In genomic region chr1:237005674-237006073, GRCh38 we compare ENCODE assay signal across 1 cellular context.
A peak's percentile ranks its signal among the peaks of the same experiment; 100 is the strongest.
TF ChIP-seq lines count a peak whose summit lies in the region.

No MANE protein-coding gene starts in this region.

TF ChIP-seq in HEK293, 187 proteins besides CTCF, POLR2A, EP300 and RAD21 (continued from another document and continues in another):
- TF ChIP-seq ZNF645 (tag by site-specific recombination; IDR thresholded peaks at IDR 0.05): no peak
- no peak for TF ChIP-seq ZNF560 (tag by site-specific recombination; IDR thresholded peaks at IDR 0.05; ENCODE audit: borderline replicate concordance)
- TF ChIP-seq ZNF366 (tag by site-specific recombination; conservative IDR thresholded peaks at IDR 0.05): no peak
- no peak for TF ChIP-seq ZNF24 (tag by site-specific recombination; IDR thresholded peaks at IDR 0.05)
- no peak for TF ChIP-seq ZNF202 (tag by site-specific recombination; IDR thresholded peaks at IDR 0.05; ENCODE audit: borderline replicate concordance)
- TF ChIP-seq PATZ1 (tag by site-specific recombination; IDR thresholded peaks at IDR 0.05): no peak
- no peak for TF ChIP-seq IKZF3 (tag by site-specific recombination; IDR thresholded peaks at IDR 0.05)
- no peak for TF ChIP-seq ZNF830 (tag by site-specific recombination; IDR thresholded peaks at IDR 0.05; ENCODE audit: low read depth)
- TF ChIP-seq ZNF623 (tag by site-specific recombination; IDR thresholded peaks at IDR 0.05): no peak
- no peak for TF ChIP-seq TRIM28 (IDR thresholded peaks at IDR 0.05; ENCODE audit: borderline replicate concordance, low read length)
- TF ChIP-seq ZNF660 (tag by site-specific recombination; IDR thresholded peaks at IDR 0.05): peak; percentile 66; the same call in 1 of the 2 replicates
- 0 out of 2 replicates have a peak, but pooled peaks have one; percentile 42 for TF ChIP-seq ZNF561 (tag by site-specific recombination; IDR thresholded peaks at IDR 0.05; ENCODE audit: borderline replicate concordance)
- no peak for TF ChIP-seq SP7 (tag by site-specific recombination; IDR thresholded peaks at IDR 0.05)
- TF ChIP-seq RBAK (tag by site-specific recombination; IDR thresholded peaks at IDR 0.05): no peak
- TF ChIP-seq ZNF274 (IDR thresholded peaks at IDR 0.05; ENCODE audit: low read length): no peak
- TF ChIP-seq ZNF274 (tag by site-specific recombination; IDR thresholded peaks at IDR 0.05; ENCODE audit: borderline replicate concordance): no peak
- no peak for TF ChIP-seq ZNF416 (tag by site-specific recombination; IDR thresholded peaks at IDR 0.05)
- TF ChIP-seq ZFP69B (tag by site-specific recombination; IDR thresholded peaks at IDR 0.05): no peak
- TF ChIP-seq ZNF423 (tag by site-specific recombination; IDR thresholded peaks at IDR 0.05): no peak
- no peak for TF ChIP-seq GLIS1 (tag by site-specific recombination; IDR thresholded peaks at IDR 0.05)
- no peak for TF ChIP-seq REST (tag by site-specific recombination; IDR thresholded peaks at IDR 0.05)
- no peak for TF ChIP-seq ZNF626 (tag by site-specific recombination; IDR thresholded peaks at IDR 0.05)
- no peak for TF ChIP-seq AEBP2 (tag by site-specific recombination; IDR thresholded peaks at IDR 0.05; ENCODE audit: borderline replicate concordance)
- no peak for TF ChIP-seq MEIS1 (CRISPR knock-in tag; IDR thresholded peaks at IDR 0.05; ENCODE audit: borderline replicate concordance)
- TF ChIP-seq ZNF692 (tag by site-specific recombination; IDR thresholded peaks at IDR 0.05): no peak
- TF ChIP-seq ZFP41 (tag by site-specific recombination; IDR thresholded peaks at IDR 0.05; ENCODE audit: borderline replicate concordance): no peak
- TF ChIP-seq ZNF362 (tag by site-specific recombination; IDR thresholded peaks at IDR 0.05): 0 out of 2 replicates have a peak, but pooled peaks have one; percentile 54
- TF ChIP-seq ZSCAN5A (tag by site-specific recombination; IDR thresholded peaks at IDR 0.05): no peak
- TF ChIP-seq ZNF610 (tag by site-specific recombination; IDR thresholded peaks at IDR 0.05; ENCODE audit: borderline replicate concordance): no peak
- no peak for TF ChIP-seq ZNF324 (tag by site-specific recombination; IDR thresholded peaks at IDR 0.05)
- TF ChIP-seq ZNF837 (tag by site-specific recombination; IDR thresholded peaks at IDR 0.05): no peak
- no peak for TF ChIP-seq KLF8 (tag by site-specific recombination; IDR thresholded peaks at IDR 0.05)
- TF ChIP-seq MZF1 (tag by site-specific recombination; IDR thresholded peaks at IDR 0.05; ENCODE audit: borderline replicate concordance): no peak
- TF ChIP-seq ZNF398 (tag by site-specific recombination; IDR thresholded peaks at IDR 0.05): peak; percentile 64
- no peak for TF ChIP-seq ZBTB1 (tag by site-specific recombination; IDR thresholded peaks at IDR 0.05)
- no peak for TF ChIP-seq ZNF394 (tag by site-specific recombination; IDR thresholded peaks at IDR 0.05; ENCODE audit: borderline replicate concordance)
- TF ChIP-seq ZNF157 (tag by site-specific recombination; IDR thresholded peaks at IDR 0.05): no peak
- no peak for TF ChIP-seq ZNF214 (tag by site-specific recombination; IDR thresholded peaks at IDR 0.05; ENCODE audit: borderline replicate concordance)
- TF ChIP-seq OSR2 (tag by site-specific recombination; IDR thresholded peaks at IDR 0.05): no peak
- peak; percentile 75; the same call in 1 of the 2 replicates for TF ChIP-seq ZNF571 (tag by site-specific recombination; IDR thresholded peaks at IDR 0.05)
- no peak for TF ChIP-seq ZNF596 (tag by site-specific recombination; IDR thresholded peaks at IDR 0.05)
- peak; percentile 52; the same call in 1 of the 2 replicates for TF ChIP-seq ZNF549 (tag by site-specific recombination; IDR thresholded peaks at IDR 0.05)
- no peak for TF ChIP-seq SCRT2 (tag by site-specific recombination; IDR thresholded peaks at IDR 0.05)
- TF ChIP-seq ZNF624 (tag by site-specific recombination; IDR thresholded peaks at IDR 0.05): peak; percentile 81; the same call in 1 of the 2 replicates
- TF ChIP-seq ZNF391 (tag by site-specific recombination; IDR thresholded peaks at IDR 0.05; ENCODE audit: borderline replicate concordance, low read depth): no peak
- no peak for TF ChIP-seq HIC1 (tag by site-specific recombination; IDR thresholded peaks at IDR 0.05)
